8 cellular contexts compared by ENCODE assay signal in the genomic region with DNA sequence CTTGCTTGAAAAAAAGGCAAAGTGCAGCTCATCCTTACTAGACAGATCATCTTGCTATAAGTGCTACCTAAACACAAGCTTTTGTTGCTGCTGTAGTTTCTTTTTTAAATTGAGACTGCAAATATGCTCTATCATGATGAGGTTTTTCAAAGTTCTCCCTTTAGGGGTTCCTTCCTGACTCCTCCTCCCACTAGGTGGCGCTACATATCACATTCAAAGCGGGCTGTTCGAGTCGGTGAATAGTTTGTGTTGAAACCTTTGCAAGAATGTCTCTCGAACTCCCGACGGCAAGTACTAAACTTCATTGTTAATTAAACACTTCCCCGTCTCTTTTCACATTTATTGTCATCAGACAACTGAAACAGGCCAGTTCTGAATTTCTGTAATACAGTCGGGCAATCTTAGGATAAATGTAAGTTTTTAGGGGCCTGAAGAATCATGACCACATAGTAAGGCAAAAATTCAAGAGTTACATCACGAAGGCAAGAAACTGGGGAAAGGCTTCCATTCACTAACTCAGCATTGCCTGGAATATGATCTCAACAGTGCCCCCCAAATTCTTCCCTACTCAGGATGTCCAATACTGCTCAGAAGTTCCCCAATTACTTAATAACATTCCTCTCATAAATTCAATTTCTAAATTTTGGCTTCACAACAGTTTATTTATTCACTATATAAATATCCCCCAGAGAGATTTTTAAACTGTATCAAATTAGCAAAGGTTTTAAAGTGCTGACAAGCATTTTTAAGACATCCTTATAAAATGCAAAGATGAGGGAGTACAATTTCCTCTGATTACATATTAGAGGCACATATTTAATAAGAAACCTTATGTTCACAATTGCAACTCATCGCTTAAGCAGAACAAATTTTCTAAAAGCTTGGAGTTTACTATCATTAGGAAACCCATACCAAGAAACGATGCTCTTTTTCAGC. TPM values are rescaled to one million over a fixed set of nuclear protein-coding genes. Genes with fewer than 3 reads are reported as not detected.
DNase-seq lines count a peak whose midpoint lies in the region; ATAC-seq and TF ChIP-seq lines count a peak whose summit lies in the region.

No MANE protein-coding gene starts in this region.

- H3K36me3 ChIP-seq in GM06990 (ENCODE audit: control insufficient read depth, insufficient read depth, low read length) (no peaks in the 10 kb centered on the region), HUES64 (ENCODE audit: insufficient read depth, low read length) (no peaks in the 10 kb centered on the region), ovary (no peaks in the 10 kb centered on the region)

- H3K27ac Mint-ChIP-seq in type B pancreatic cell: peak overlapping the region; percentile 19

- peaks cover 4% of the 10 kb centered on the region for H3K36me3 Mint-ChIP-seq in type B pancreatic cell

- 44% methylated on average over 8 of the region's 12 CpGs for WGBS in HUES64
- 24 to 32% (median 31%) methylated on average over 12 of the region's 12 CpGs for WGBS in ovary, 3 donors

- H3K4me3 ChIP-seq in GM06990 (replicated peaks; ENCODE audit: low read depth, low read length) (no peak overlapping the region), HUES64 (ENCODE audit: low read length) (0 out of 2 replicates have a peak overlapping the region, but pooled peaks have one; percentile 17), ovary (no peak overlapping the region)

- H3K9ac ChIP-seq in HUES64 (ENCODE audit: low read depth, low read length): no peak overlapping the region

- H3K27me3 Mint-ChIP-seq in type B pancreatic cell: peaks cover 45% of the 10 kb centered on the region

- peaks cover 33% of the 10 kb centered on the region for H3K4me1 ChIP-seq in HUES64 (ENCODE audit: insufficient read depth, low read length)
- peaks cover 2% of the 10 kb centered on the region for H3K4me1 ChIP-seq in ovary (ENCODE audit: insufficient read depth)

- TF ChIP-seq CTCF in GM06990 (IDR thresholded peaks at IDR 0.05; ENCODE audit: insufficient read depth, low read length, poor library complexity, severe bottlenecking): peak; percentile 76
- peak in 2 of 3 donors; percentile 58 to 73 for TF ChIP-seq CTCF in ovary (IDR thresholded peaks at IDR 0.05)
- peak; percentile 96 for TF ChIP-seq CTCF in type B pancreatic cell (conservative IDR thresholded peaks at IDR 0.05)

- no peaks in the 10 kb centered on the region for H3K9me3 Mint-ChIP-seq in type B pancreatic cell

- no peak for ATAC-seq in GM19467 (IDR thresholded peaks at IDR 0.05; ENCODE audit: unreplicated experiment)

- H3K9me3 ChIP-seq in HUES64 (ENCODE audit: insufficient read depth, low read depth, low read length): no peaks in the 10 kb centered on the region
- H3K9me3 ChIP-seq in ovary: no peaks in the 10 kb centered on the region

- DNase-seq in GM06990 (ENCODE audit: extremely low read depth, insufficient read length) (no peak), SHP77 treated with DMSO at 0.1 percent for 48 hours (lab: John Stamatoyannopoulos, UW) (peak; percentile 72), foreskin melanocyte (peak; percentile 68), ovary (peak; percentile 54 to 78 (median 69)), type B pancreatic cell (ENCODE audit: extremely low spot score, unreplicated experiment) (peak; percentile 81)
- peak; percentile 51 for DNase-seq in activated effector memory CD4-positive, alpha-beta T cell treated with Interleukin-2 at 50 U/mL for 16 hours

- H3K27me3 ChIP-seq in GM06990 (replicated peaks; ENCODE audit: control insufficient read depth, insufficient read depth, low read length) (no peaks in the 10 kb centered on the region), HUES64 (ENCODE audit: insufficient read depth, low read length) (peaks cover 8% of the 10 kb centered on the region), ovary (no peaks in the 10 kb centered on the region)

- peaks cover 41% of the 10 kb centered on the region for H3K4me1 Mint-ChIP-seq in type B pancreatic cell (ENCODE audit: unreplicated experiment)

- H3K4me3 Mint-ChIP-seq in type B pancreatic cell: peak overlapping the region; percentile 59

- H3K27ac ChIP-seq in HUES64 (ENCODE audit: low read depth, low read length) (no peak overlapping the region), ovary (no peak overlapping the region)

- no peak for TF ChIP-seq EP300 in ovary (IDR thresholded peaks at IDR 0.05)

- TF ChIP-seq POLR2A in ovary (IDR thresholded peaks at IDR 0.05): no peak

- intact Hi-C loops in ovary (cut with DNase I): loop anchor here in 2 of 4 donors (2.0 to 10.0 kb wide), 3 partner anchors 210 to 708 kb away; no protein-coding TSS in a partner anchor

RNA-seq across cellular contexts. Expression of gene HS3ST3A1, which starts 6.7 kb away (rescaled TPM):
- 4.6 TPM for polyA plus RNA-seq in HUES64 (2013, experiment 1 of 2)
- polyA plus RNA-seq in HUES64 (2013, experiment 2 of 2): 3.9 TPM
- total RNA-seq in ovary (10 to 100 TPM in 5 of 7 donors, 1 to 10 TPM in 2; 4.1 to 41.4 (median 11.0) TPM), type B pancreatic cell (ENCODE audit: low replicate concordance) (1.9 and 7.6 TPM in 2 replicates)
- 1 to 10 TPM; 2.2 to 7.1 TPM for polyA plus RNA-seq in ovary
